Comparison of ENCODE assay signal across 2 cellular contexts in the genomic region with DNA sequence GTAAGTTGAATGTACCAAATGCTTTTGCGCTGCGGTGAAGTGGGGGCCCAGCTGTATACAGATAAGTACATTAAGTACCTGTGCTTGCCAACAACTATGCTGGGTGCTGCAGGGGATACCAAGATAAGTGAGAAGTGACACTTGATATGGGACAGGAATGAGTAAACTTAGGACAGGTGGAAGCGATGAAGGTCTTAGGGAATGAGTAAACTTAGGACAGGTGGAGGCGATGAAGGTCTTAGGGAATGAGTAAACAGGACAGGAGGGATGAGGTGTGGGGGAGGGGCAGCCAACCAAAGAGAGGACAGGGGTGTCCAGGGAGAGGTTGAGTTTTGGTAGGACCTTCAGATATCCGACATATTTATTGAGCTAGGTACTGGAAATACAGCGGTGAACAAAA.
TF ChIP-seq lines count a peak whose summit lies in the region.

No MANE protein-coding gene starts in this region.

TF ChIP-seq in HEK293, 187 proteins besides CTCF, POLR2A, EP300 and RAD21:
- TF ChIP-seq KLF16 (tag by site-specific recombination; IDR thresholded peaks at IDR 0.05), result no peak
- TF ChIP-seq ZNF10 (tag by site-specific recombination; IDR thresholded peaks at IDR 0.05), result no peak
- TF ChIP-seq, protein P1, sequence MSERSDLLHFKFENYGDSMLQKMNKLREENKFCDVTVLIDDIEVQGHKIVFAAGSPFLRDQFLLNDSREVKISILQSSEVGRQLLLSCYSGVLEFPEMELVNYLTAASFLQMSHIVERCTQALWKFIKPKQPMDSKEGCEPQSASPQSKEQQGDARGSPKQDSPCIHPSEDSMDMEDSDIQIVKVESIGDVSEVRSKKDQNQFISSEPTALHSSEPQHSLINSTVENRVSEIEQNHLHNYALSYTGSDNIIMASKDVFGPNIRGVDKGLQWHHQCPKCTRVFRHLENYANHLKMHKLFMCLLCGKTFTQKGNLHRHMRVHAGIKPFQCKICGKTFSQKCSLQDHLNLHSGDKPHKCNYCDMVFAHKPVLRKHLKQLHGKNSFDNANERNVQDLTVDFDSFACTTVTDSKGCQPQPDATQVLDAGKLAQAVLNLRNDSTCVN (tag by site-specific recombination; optimal IDR thresholded peaks at IDR 0.05), result no peak
- no peak for TF ChIP-seq ZNF155 (tag by site-specific recombination; IDR thresholded peaks at IDR 0.05)
- no peak for TF ChIP-seq ZNF416 (tag by site-specific recombination; IDR thresholded peaks at IDR 0.05)
- TF ChIP-seq, protein P2, sequence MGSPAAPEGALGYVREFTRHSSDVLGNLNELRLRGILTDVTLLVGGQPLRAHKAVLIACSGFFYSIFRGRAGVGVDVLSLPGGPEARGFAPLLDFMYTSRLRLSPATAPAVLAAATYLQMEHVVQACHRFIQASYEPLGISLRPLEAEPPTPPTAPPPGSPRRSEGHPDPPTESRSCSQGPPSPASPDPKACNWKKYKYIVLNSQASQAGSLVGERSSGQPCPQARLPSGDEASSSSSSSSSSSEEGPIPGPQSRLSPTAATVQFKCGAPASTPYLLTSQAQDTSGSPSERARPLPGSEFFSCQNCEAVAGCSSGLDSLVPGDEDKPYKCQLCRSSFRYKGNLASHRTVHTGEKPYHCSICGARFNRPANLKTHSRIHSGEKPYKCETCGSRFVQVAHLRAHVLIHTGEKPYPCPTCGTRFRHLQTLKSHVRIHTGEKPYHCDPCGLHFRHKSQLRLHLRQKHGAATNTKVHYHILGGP (tag by site-specific recombination; IDR thresholded peaks at IDR 0.05), result no peak
- TF ChIP-seq, protein P3, sequence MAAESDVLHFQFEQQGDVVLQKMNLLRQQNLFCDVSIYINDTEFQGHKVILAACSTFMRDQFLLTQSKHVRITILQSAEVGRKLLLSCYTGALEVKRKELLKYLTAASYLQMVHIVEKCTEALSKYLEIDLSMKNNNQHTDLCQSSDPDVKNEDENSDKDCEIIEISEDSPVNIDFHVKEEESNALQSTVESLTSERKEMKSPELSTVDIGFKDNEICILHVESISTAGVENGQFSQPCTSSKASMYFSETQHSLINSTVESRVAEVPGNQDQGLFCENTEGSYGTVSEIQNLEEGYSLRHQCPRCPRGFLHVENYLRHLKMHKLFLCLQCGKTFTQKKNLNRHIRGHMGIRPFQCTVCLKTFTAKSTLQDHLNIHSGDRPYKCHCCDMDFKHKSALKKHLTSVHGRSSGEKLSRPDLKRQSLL (tag by site-specific recombination; IDR thresholded peaks at IDR 0.05), result no peak
- TF ChIP-seq, protein P4, sequence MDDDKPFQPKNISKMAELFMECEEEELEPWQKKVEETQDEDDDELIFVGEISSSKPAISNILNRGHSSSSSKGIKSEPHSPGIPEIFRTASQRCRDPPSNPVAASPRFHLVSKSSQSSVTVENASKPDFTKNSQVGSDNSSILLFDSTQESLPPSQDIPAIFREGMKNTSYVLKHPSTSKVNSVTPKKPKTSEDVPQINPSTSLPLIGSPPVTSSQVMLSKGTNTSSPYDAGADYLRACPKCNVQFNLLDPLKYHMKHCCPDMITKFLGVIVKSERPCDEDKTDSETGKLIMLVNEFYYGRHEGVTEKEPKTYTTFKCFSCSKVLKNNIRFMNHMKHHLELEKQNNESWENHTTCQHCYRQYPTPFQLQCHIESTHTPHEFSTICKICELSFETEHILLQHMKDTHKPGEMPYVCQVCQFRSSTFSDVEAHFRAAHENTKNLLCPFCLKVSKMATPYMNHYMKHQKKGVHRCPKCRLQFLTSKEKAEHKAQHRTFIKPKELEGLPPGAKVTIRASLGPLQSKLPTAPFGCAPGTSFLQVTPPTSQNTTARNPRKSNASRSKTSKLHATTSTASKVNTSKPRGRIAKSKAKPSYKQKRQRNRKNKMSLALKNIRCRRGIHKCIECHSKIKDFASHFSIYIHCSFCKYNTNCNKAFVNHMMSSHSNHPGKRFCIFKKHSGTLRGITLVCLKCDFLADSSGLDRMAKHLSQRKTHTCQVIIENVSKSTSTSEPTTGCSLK (tag by site-specific recombination; IDR thresholded peaks at IDR 0.05), result no peak
- no peak for TF ChIP-seq YY1 (tag by site-specific recombination; IDR thresholded peaks at IDR 0.05)
- no peak for TF ChIP-seq BCL11B (tag by site-specific recombination; IDR thresholded peaks at IDR 0.05; ENCODE audit: low read depth)
- no peak for TF ChIP-seq ZFP41 (tag by site-specific recombination; IDR thresholded peaks at IDR 0.05; ENCODE audit: borderline replicate concordance)
TF ChIP-seq in HEK293: peak in this region for 0.

TF ChIP-seq in K562, 482 proteins besides CTCF, POLR2A, EP300 and RAD21 (continues in another document):
- TF ChIP-seq ZFP30 (CRISPR knock-in tag; IDR thresholded peaks at IDR 0.05; ENCODE audit: borderline replicate concordance) (no peak), KLF1 (tag; IDR thresholded peaks at IDR 0.05) (no peak), SMARCC2 (IDR thresholded peaks at IDR 0.05; ENCODE audit: low read depth) (no peak), ZSCAN32 (CRISPR knock-in tag; IDR thresholded peaks at IDR 0.05) (no peak), MTA2 (IDR thresholded peaks at IDR 0.05; ENCODE audit: low read depth) (no peak), ZNF584 (CRISPR knock-in tag; IDR thresholded peaks at IDR 0.05; ENCODE audit: low read depth) (no peak), NKRF (IDR thresholded peaks at IDR 0.05; ENCODE audit: borderline replicate concordance) (0 out of 2 replicates have a peak, but pooled peaks have one; percentile 35), MCM7 (IDR thresholded peaks at IDR 0.05) (no peak), EGR1 (conservative IDR thresholded peaks at IDR 0.05) (no peak), ZFPM2 (CRISPR knock-in tag; IDR thresholded peaks at IDR 0.05) (no peak), CHD2 (IDR thresholded peaks at IDR 0.05; ENCODE audit: low read depth, low read length) (0 out of 2 replicates have a peak, but pooled peaks have one; percentile 25), PHB2 (IDR thresholded peaks at IDR 0.05; ENCODE audit: low read depth) (0 out of 2 replicates have a peak, but pooled peaks have one; percentile 36), FOXK2 (conservative IDR thresholded peaks at IDR 0.05 in 1 of 2, IDR thresholded peaks at IDR 0.05 in 1 of 2; ENCODE audit: low read depth in 2 of 2) (peak in 1 of 2 experiments; percentile 67; a peak in 2 of 4 replicates), CREB1 (IDR thresholded peaks at IDR 0.05) (no peak), CREB1 (CRISPR knock-in tag; IDR thresholded peaks at IDR 0.05) (no peak), SMARCA5 (IDR thresholded peaks at IDR 0.05) (no peak), PHTF2 (CRISPR knock-in tag; IDR thresholded peaks at IDR 0.05) (no peak), ELF2 (CRISPR knock-in tag; IDR thresholded peaks at IDR 0.05) (no peak), ZNF395 (CRISPR knock-in tag; IDR thresholded peaks at IDR 0.05) (no peak), HDGF (IDR thresholded peaks at IDR 0.05) (0 out of 2 replicates have a peak, but pooled peaks have one; percentile 58), C11orf30 (IDR thresholded peaks at IDR 0.05; ENCODE audit: low read depth) (no peak), BRF1 (IDR thresholded peaks at IDR 0.05; ENCODE audit: borderline replicate concordance, extremely low read depth, insufficient read length) (no peak), SP1 (CRISPR knock-in tag; IDR thresholded peaks at IDR 0.05) (no peak), MIER1 (IDR thresholded peaks at IDR 0.05; ENCODE audit: low read depth) (no peak), ZNF133 (CRISPR knock-in tag; IDR thresholded peaks at IDR 0.05) (no peak), ZBTB2 (IDR thresholded peaks at IDR 0.05) (no peak), CBFA2T3 (IDR thresholded peaks at IDR 0.05) (peak; percentile 72), STAG1 (CRISPR knock-in tag; IDR thresholded peaks at IDR 0.05; ENCODE audit: borderline replicate concordance) (no peak), ZNF586 (CRISPR knock-in tag; conservative IDR thresholded peaks at IDR 0.05) (no peak), MLLT1 (IDR thresholded peaks at IDR 0.05) (0 out of 4 replicates have a peak, but pooled peaks of 1 of the 2 experiments have one; percentile 48), ELF1 (tag; IDR thresholded peaks at IDR 0.05) (no peak)
- TF ChIP-seq, protein P5, sequence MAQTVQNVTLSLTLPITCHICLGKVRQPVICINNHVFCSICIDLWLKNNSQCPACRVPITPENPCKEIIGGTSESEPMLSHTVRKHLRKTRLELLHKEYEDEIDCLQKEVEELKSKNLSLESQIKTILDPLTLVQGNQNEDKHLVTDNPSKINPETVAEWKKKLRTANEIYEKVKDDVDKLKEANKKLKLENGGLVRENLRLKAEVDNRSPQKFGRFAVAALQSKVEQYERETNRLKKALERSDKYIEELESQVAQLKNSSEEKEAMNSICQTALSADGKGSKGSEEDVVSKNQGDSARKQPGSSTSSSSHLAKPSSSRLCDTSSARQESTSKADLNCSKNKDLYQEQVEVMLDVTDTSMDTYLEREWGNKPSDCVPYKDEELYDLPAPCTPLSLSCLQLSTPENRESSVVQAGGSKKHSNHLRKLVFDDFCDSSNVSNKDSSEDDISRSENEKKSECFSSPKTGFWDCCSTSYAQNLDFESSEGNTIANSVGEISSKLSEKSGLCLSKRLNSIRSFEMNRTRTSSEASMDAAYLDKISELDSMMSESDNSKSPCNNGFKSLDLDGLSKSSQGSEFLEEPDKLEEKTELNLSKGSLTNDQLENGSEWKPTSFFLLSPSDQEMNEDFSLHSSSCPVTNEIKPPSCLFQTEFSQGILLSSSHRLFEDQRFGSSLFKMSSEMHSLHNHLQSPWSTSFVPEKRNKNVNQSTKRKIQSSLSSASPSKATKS (CRISPR knock-in tag; IDR thresholded peaks at IDR 0.05), result no peak
- TF ChIP-seq, protein P6, sequence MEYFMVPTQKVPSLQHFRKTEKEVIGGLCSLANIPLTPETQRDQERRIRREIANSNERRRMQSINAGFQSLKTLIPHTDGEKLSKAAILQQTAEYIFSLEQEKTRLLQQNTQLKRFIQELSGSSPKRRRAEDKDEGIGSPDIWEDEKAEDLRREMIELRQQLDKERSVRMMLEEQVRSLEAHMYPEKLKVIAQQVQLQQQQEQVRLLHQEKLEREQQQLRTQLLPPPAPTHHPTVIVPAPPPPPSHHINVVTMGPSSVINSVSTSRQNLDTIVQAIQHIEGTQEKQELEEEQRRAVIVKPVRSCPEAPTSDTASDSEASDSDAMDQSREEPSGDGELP (CRISPR knock-in tag; IDR thresholded peaks at IDR 0.05; ENCODE audit: borderline replicate concordance), result no peak
- TF ChIP-seq, protein P7, sequence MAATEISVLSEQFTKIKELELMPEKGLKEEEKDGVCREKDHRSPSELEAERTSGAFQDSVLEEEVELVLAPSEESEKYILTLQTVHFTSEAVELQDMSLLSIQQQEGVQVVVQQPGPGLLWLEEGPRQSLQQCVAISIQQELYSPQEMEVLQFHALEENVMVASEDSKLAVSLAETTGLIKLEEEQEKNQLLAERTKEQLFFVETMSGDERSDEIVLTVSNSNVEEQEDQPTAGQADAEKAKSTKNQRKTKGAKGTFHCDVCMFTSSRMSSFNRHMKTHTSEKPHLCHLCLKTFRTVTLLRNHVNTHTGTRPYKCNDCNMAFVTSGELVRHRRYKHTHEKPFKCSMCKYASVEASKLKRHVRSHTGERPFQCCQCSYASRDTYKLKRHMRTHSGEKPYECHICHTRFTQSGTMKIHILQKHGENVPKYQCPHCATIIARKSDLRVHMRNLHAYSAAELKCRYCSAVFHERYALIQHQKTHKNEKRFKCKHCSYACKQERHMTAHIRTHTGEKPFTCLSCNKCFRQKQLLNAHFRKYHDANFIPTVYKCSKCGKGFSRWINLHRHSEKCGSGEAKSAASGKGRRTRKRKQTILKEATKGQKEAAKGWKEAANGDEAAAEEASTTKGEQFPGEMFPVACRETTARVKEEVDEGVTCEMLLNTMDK (IDR thresholded peaks at IDR 0.05; ENCODE audit: borderline replicate concordance, insufficient read depth, low read depth, low read length, poor library complexity, severe bottlenecking), result no peak
